Comparison of ENCODE assay signal across 9 cellular contexts in genomic region chr17:28553000-28553505, GRCh38. TPM values are rescaled to one million over a fixed set of nuclear protein-coding genes. Genes with fewer than 3 reads are reported as not detected.
DNase-seq lines count a peak whose midpoint lies in the region; ATAC-seq and TF ChIP-seq lines count a peak whose summit lies in the region.
"Had no signal": no experiment of that assay in that cellular context is flagged by ENCODE, and none has a peak within 500 bp of the region (broad histone marks: within the 10 kb centered on the region; RNA-seq: fewer than 3 reads in every experiment).

No MANE protein-coding gene starts in this region.

- H3K4me3 ChIP-seq in MM.1S (ENCODE audit: low read length) (peak overlapping the region; percentile 39), coronary artery (peak overlapping the region; percentile 86), neural cell (ENCODE audit: low read length) (peak overlapping the region; percentile 96), left lung (peak overlapping the region in 1 of 2 donors; percentile 93), mucosa of descending colon (no peak overlapping the region)

- H3K4me2 ChIP-seq in MM.1S (ENCODE audit: low read depth, low read length) (peak overlapping the region; percentile 88), neural cell (ENCODE audit: low read length) (no peak overlapping the region)

- no peak for DNase-seq in CD4-positive, alpha-beta T cell
- no peak for DNase-seq in MM.1S
- no peak for DNase-seq in coronary artery (ENCODE audit: low spot score)
- DNase-seq in NCI-H2029 treated with DMSO at 0.1 percent for 48 hours (lab: John Stamatoyannopoulos, UW), result no peak
- no peak for DNase-seq in left lung
- no peak for DNase-seq in mucosa of descending colon

- no peak for TF ChIP-seq EP300 in neural cell (conservative IDR thresholded peaks at IDR 0.05; ENCODE audit: poor library complexity, severe bottlenecking)

- no peak for TF ChIP-seq RAD21 in neural cell (conservative IDR thresholded peaks at IDR 0.05)

- H3K4me3 Mint-ChIP-seq in CD4-positive, alpha-beta T cell, result peak overlapping the region; percentile 91

- H3K4me1 Mint-ChIP-seq in CD4-positive, alpha-beta T cell (ENCODE audit: low read depth), result peaks cover 46% of the 10 kb centered on the region

- peaks cover 60% of the 10 kb centered on the region for H3K36me3 Mint-ChIP-seq in CD4-positive, alpha-beta T cell (ENCODE audit: low read depth)

- no peaks in the 10 kb centered on the region for H3K9me3 Mint-ChIP-seq in CD4-positive, alpha-beta T cell

- no peaks in the 10 kb centered on the region for H3K27me3 ChIP-seq in CD4-positive, alpha-beta T cell (ENCODE audit: control insufficient read depth, insufficient read depth, low read length)
- H3K27me3 ChIP-seq in MM.1S (replicated peaks; ENCODE audit: insufficient read depth, low read length), result 0 out of 2 replicates have a peak, but pooled peaks cover 5% of the 10 kb centered on the region
- H3K27me3 ChIP-seq in neural cell (ENCODE audit: insufficient read depth, low read depth, low read length), result no peaks in the 10 kb centered on the region
- no peaks in the 10 kb centered on the region for H3K27me3 ChIP-seq in left lung

- H3K27ac ChIP-seq in CD4-positive, alpha-beta T cell (ENCODE audit: low read depth, low read length), result no peak overlapping the region
- H3K27ac ChIP-seq in MM.1S (ENCODE audit: low read length) (no peak overlapping the region), coronary artery (peak overlapping the region in 1 of 2 donors; percentile 74), neural cell (ENCODE audit: low read length) (no peak overlapping the region), left lung (no peak overlapping the region)

- no peak for TF ChIP-seq CTCF in CD4-positive, alpha-beta T cell (IDR thresholded peaks at IDR 0.05)
- TF ChIP-seq CTCF in MM.1S (IDR thresholded peaks at IDR 0.05; ENCODE audit: low read length) (no peak), coronary artery (IDR thresholded peaks at IDR 0.05) (no peak), neural cell (IDR thresholded peaks at IDR 0.05; ENCODE audit: poor library complexity, severe bottlenecking) (no peak), left lung (IDR thresholded peaks at IDR 0.05) (no peak), mucosa of descending colon (IDR thresholded peaks at IDR 0.05) (no peak)

- H4K20me1 ChIP-seq in MM.1S (ENCODE audit: insufficient read depth, low read length) (no peaks in the 10 kb centered on the region), neural cell (ENCODE audit: insufficient read depth) (no peaks in the 10 kb centered on the region)

- CTCF ChIA-PET in CD4-positive, alpha-beta T cell (lab: Charles Lee), result interaction anchor here (0.6 to 0.7 kb wide), 3 partner anchors 137 to 843 kb away, joined by 3 read pairs; no protein-coding TSS in a partner anchor

- peak overlapping the region; percentile 82 for H3K27ac Mint-ChIP-seq in CD4-positive, alpha-beta T cell

- POLR2A ChIA-PET in CD4-positive, alpha-beta T cell (lab: Charles Lee), result interaction anchor here (1.3 to 7.4 kb wide), 2 partner anchors 19 to 24 kb away, joined by 5 to 63 read pairs; partner anchors contain the start of genes ALDOC and PIGS

- no peaks in the 10 kb centered on the region for H3K9me3 ChIP-seq in CD4-positive, alpha-beta T cell (ENCODE audit: control insufficient read depth, low read length)
- H3K9me3 ChIP-seq in MM.1S (replicated peaks; ENCODE audit: insufficient read depth, low read length), result no peaks in the 10 kb centered on the region
- H3K9me3 ChIP-seq in neural cell (ENCODE audit: low read length), result no peaks in the 10 kb centered on the region
- no peaks in the 10 kb centered on the region for H3K9me3 ChIP-seq in left lung
- H3K9me3 ChIP-seq in mucosa of descending colon, result no peaks in the 10 kb centered on the region

- no peaks in the 10 kb centered on the region; the same call in 1 of the 2 replicates for H3F3A ChIP-seq in MM.1S (ENCODE audit: insufficient read depth, low read length)
- no peaks in the 10 kb centered on the region for H3F3A ChIP-seq in neural cell (ENCODE audit: insufficient read depth, low read length, poor library complexity, severe bottlenecking)

- no peak for ATAC-seq in CD4-positive, alpha-beta T cell (ENCODE audit: poor library complexity)
- ATAC-seq in GM19023 (IDR thresholded peaks at IDR 0.05; ENCODE audit: unreplicated experiment) (no peak), left lung (no peak), mucosa of descending colon (no peak)

- H3K79me2 ChIP-seq in MM.1S (ENCODE audit: low read length), result no peaks in the 10 kb centered on the region
- peaks cover 8% of the 10 kb centered on the region for H3K79me2 ChIP-seq in neural cell (replicated peaks; ENCODE audit: insufficient read depth, low read length)

- H3K9ac ChIP-seq in MM.1S (ENCODE audit: low read length) (no peak overlapping the region), neural cell (ENCODE audit: low read length) (peak overlapping the region; percentile 90)

- no peaks in the 10 kb centered on the region for H3K9me2 ChIP-seq in MM.1S (replicated peaks; ENCODE audit: insufficient read depth, low read length)
- no peaks in the 10 kb centered on the region for H3K9me2 ChIP-seq in neural cell (ENCODE audit: insufficient read depth, low read length)

- H3K36me3 ChIP-seq in MM.1S (replicated peaks; ENCODE audit: insufficient read depth, low read length), result no peaks in the 10 kb centered on the region
- H3K36me3 ChIP-seq in neural cell (ENCODE audit: insufficient read depth, low read length), result no peaks in the 10 kb centered on the region
- H3K36me3 ChIP-seq in left lung, result peaks cover 0 to 46% of the 10 kb centered on the region in 2 donors
- H3K36me3 ChIP-seq in mucosa of descending colon (ENCODE audit: low read depth), result peaks cover 7% of the 10 kb centered on the region

- H2AFZ ChIP-seq in MM.1S (ENCODE audit: low read length), result no peak overlapping the region
- no peak overlapping the region for H2AFZ ChIP-seq in neural cell (ENCODE audit: low read depth, low read length)

- intact Hi-C loops in CD4-positive, alpha-beta T cell (cut with DNase I, micrococcal nuclease), result loop anchor here (1.0 to 2.0 kb wide), 3 partner anchors 18 to 24 kb away; partner anchors contain the start of genes ALDOC (in 2 of the 2) and PIGS (in 1 of the 2)
- intact Hi-C loops in left lung (cut with DNase I), result loop anchor here in 1 of 2 donors (5.0 kb wide), 1 partner anchor 56 kb away; no protein-coding TSS in a partner anchor
- intact Hi-C loops in mucosa of descending colon (cut with DNase I, micrococcal nuclease), result no loop called here

- no peaks in the 10 kb centered on the region for H3K27me3 Mint-ChIP-seq in CD4-positive, alpha-beta T cell

- peaks cover 3% of the 10 kb centered on the region; the same call in 1 of the 2 replicates for H3K4me1 ChIP-seq in MM.1S (ENCODE audit: low read length)
- peaks cover 0 to 45% of the 10 kb centered on the region in 2 donors for H3K4me1 ChIP-seq in left lung
- peaks cover 14% of the 10 kb centered on the region for H3K4me1 ChIP-seq in mucosa of descending colon (ENCODE audit: low read depth)

TF ChIP-seq in neural cell, 6 proteins besides CTCF, POLR2A, EP300 and RAD21 (continues in another document):
- TF ChIP-seq SMC3 (conservative IDR thresholded peaks at IDR 0.05; ENCODE audit: poor library complexity) (no peak), POLR2AphosphoS5 (IDR thresholded peaks at IDR 0.05) (no peak), MXI1 (conservative IDR thresholded peaks at IDR 0.05; ENCODE audit: poor library complexity, severe bottlenecking) (no peak), EZH2 (IDR thresholded peaks at IDR 0.05; ENCODE audit: borderline replicate concordance, insufficient read depth, low read length, poor library complexity, severe bottlenecking) (no peak), TAF1 (IDR thresholded peaks at IDR 0.05; ENCODE audit: low read depth) (no peak)

RNA-seq across cellular contexts. Expression of gene UNC119, which starts 0.6 kb away (rescaled TPM):
- total RNA-seq in CD4-positive, alpha-beta T cell, result 10 to 100 TPM; 77.1 to 83.9 TPM
- 218 and 231 TPM in 2 replicates for polyA plus RNA-seq in neural cell
- 72.8 and 73.2 TPM in 2 replicates for polyA minus RNA-seq in neural cell
- total RNA-seq in left lung (10 to 100 TPM; 25.7 to 28.9 TPM), mucosa of descending colon (10 to 100 TPM; 20.5 to 32.3 (median 23.2) TPM)

RNA-seq across cellular contexts. Expression of gene PIGS, which starts 18.3 kb away (rescaled TPM):
- 10 to 100 TPM; 73.8 to 76.4 TPM for total RNA-seq in CD4-positive, alpha-beta T cell
- 37.6 and 58.5 TPM in 2 replicates for polyA plus RNA-seq in neural cell
- 38.0 and 43.5 TPM in 2 replicates for polyA minus RNA-seq in neural cell
- 10 to 100 TPM; 59.6 to 63.3 TPM for total RNA-seq in left lung
- total RNA-seq in mucosa of descending colon, result 100 to 1,000 TPM in 1 of 3 donors, 10 to 100 TPM in 2; 52.2 to 100 (median 88.5) TPM

RNA-seq across cellular contexts. Expression of gene ALDOC, which starts 23.6 kb away (rescaled TPM):
- 10 to 100 TPM; 21.8 to 22.7 TPM for total RNA-seq in CD4-positive, alpha-beta T cell
- 3.6 and 4.0 TPM in 2 replicates for polyA plus RNA-seq in neural cell
- polyA minus RNA-seq in neural cell, result 1.7 and 3.5 TPM in 2 replicates
- total RNA-seq in left lung (10 to 100 TPM; 10.9 to 15.2 TPM), mucosa of descending colon (10 to 100 TPM; 15.3 to 25.4 (median 19.7) TPM)

RNA-seq across cellular contexts. Expression of gene SPAG5, which starts 45.8 kb away (rescaled TPM):
- total RNA-seq in CD4-positive, alpha-beta T cell, result 10 to 100 TPM; 15.4 to 17.0 TPM
- 19.9 and 21.2 TPM in 2 replicates for polyA plus RNA-seq in neural cell
- polyA minus RNA-seq in neural cell, result 10.7 and 10.8 TPM in 2 replicates
- total RNA-seq in left lung (10 to 100 TPM in 1 of 2 donors, 1 to 10 TPM in 1; 9.5 to 15.2 TPM), mucosa of descending colon (10 to 100 TPM in 2 of 3 donors, 1 to 10 TPM in 1; 7.2 to 30.3 (median 15.1) TPM)

RNA-seq across cellular contexts. Expression of gene FOXN1, which starts 46.9 kb away (rescaled TPM):
- not detected for total RNA-seq in CD4-positive, alpha-beta T cell
- not detected in 2 replicates for polyA plus RNA-seq in neural cell
- polyA minus RNA-seq in neural cell, result not detected in 2 replicates
- total RNA-seq in left lung (under 1 TPM; 0.18 to 0.29 TPM), mucosa of descending colon (under 1 TPM in 2 of 3 donors, not detected in 1; 0.46 to 0.69 TPM)
- total RNA-seq: dermis microvascular lymphatic vessel endothelial cell had no signal

Comparison
In these comparisons a context has a peak if more than half of its experiments do, and no peak if none do; other contexts are left out.
1. intact Hi-C loops: an anchor here in CD4-positive, alpha-beta T cell (1.0 to 2.0 kb wide); none called in mucosa of descending colon.